ENCODE assay signal across 2 cellular contexts in the genomic region with DNA sequence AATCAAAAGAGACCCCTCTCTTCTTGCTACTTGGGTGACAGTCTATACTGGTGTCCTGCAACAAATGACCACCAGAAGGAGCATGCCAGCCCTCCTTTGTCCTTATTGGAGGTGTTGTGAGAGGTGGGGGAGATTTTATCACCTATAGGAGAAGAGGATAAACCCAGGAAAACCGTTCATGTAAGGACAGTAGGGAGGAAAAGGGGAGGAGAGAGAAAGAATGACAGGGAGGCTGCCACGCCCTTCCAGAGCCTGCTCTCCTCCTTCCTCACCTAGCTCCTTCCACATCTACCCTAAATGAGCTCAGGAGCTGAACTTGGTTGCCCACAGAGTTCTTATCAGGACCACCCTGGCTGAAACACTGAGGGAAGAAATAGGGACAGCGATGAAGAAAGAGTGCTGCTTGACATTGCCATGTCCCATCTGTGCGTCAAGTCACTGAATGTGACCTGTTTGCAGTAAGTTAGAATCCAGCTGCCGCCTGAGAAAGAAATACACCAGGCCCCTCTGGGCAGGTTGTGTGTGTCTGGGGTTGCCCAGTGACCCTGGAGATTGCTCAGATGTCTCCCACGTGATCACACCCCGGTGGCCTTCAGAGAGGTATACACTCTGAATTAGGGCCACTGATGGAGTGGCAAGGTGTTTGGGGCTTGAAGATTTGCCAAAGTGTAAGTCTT.
TF ChIP-seq lines count a peak whose summit lies in the region.

No MANE protein-coding gene starts in this region.

TF ChIP-seq in SK-N-SH, 30 proteins besides CTCF, POLR2A, EP300 and RAD21 (continued from another document):
- TF ChIP-seq, protein P1, sequence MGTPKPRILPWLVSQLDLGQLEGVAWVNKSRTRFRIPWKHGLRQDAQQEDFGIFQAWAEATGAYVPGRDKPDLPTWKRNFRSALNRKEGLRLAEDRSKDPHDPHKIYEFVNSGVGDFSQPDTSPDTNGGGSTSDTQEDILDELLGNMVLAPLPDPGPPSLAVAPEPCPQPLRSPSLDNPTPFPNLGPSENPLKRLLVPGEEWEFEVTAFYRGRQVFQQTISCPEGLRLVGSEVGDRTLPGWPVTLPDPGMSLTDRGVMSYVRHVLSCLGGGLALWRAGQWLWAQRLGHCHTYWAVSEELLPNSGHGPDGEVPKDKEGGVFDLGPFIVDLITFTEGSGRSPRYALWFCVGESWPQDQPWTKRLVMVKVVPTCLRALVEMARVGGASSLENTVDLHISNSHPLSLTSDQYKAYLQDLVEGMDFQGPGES (IDR thresholded peaks at IDR 0.05; ENCODE audit: low read depth, low read length), result no peak
- no peak for TF ChIP-seq YY1 (IDR thresholded peaks at IDR 0.05; ENCODE audit: low read depth)
- TF ChIP-seq FOXM1 (IDR thresholded peaks at IDR 0.05; ENCODE audit: low read depth), result no peak
- no peak for TF ChIP-seq RXRA (IDR thresholded peaks at IDR 0.05; ENCODE audit: borderline replicate concordance, low read depth)
- TF ChIP-seq SMC3 (IDR thresholded peaks at IDR 0.05; ENCODE audit: low read depth, low read length), result no peak
- no peak for TF ChIP-seq POLR2AphosphoS5 (IDR thresholded peaks at IDR 0.05; ENCODE audit: low read depth, low read length)
- no peak for TF ChIP-seq CHD2 (IDR thresholded peaks at IDR 0.05; ENCODE audit: low read length, partially characterized antibody)
- no peak for TF ChIP-seq TCF12 (IDR thresholded peaks at IDR 0.05)
- no peak for TF ChIP-seq JUND (IDR thresholded peaks at IDR 0.05)
- TF ChIP-seq, protein P2, sequence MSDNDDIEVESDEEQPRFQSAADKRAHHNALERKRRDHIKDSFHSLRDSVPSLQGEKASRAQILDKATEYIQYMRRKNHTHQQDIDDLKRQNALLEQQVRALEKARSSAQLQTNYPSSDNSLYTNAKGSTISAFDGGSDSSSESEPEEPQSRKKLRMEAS (IDR thresholded peaks at IDR 0.05; ENCODE audit: low read depth), result no peak
- no peak for TF ChIP-seq TAF1 (IDR thresholded peaks at IDR 0.05; ENCODE audit: borderline replicate concordance, low read depth, low read length)
- no peak for TF ChIP-seq SIN3A (IDR thresholded peaks at IDR 0.05; ENCODE audit: borderline replicate concordance, low read depth, low read length)
- TF ChIP-seq, protein P3, sequence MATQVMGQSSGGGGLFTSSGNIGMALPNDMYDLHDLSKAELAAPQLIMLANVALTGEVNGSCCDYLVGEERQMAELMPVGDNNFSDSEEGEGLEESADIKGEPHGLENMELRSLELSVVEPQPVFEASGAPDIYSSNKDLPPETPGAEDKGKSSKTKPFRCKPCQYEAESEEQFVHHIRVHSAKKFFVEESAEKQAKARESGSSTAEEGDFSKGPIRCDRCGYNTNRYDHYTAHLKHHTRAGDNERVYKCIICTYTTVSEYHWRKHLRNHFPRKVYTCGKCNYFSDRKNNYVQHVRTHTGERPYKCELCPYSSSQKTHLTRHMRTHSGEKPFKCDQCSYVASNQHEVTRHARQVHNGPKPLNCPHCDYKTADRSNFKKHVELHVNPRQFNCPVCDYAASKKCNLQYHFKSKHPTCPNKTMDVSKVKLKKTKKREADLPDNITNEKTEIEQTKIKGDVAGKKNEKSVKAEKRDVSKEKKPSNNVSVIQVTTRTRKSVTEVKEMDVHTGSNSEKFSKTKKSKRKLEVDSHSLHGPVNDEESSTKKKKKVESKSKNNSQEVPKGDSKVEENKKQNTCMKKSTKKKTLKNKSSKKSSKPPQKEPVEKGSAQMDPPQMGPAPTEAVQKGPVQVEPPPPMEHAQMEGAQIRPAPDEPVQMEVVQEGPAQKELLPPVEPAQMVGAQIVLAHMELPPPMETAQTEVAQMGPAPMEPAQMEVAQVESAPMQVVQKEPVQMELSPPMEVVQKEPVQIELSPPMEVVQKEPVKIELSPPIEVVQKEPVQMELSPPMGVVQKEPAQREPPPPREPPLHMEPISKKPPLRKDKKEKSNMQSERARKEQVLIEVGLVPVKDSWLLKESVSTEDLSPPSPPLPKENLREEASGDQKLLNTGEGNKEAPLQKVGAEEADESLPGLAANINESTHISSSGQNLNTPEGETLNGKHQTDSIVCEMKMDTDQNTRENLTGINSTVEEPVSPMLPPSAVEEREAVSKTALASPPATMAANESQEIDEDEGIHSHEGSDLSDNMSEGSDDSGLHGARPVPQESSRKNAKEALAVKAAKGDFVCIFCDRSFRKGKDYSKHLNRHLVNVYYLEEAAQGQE (IDR thresholded peaks at IDR 0.05; ENCODE audit: low read depth, low read length), result no peak
- TF ChIP-seq GABPA (IDR thresholded peaks at IDR 0.05; ENCODE audit: low read depth), result no peak
- no peak for TF ChIP-seq NFIC (IDR thresholded peaks at IDR 0.05; ENCODE audit: borderline replicate concordance)
- no peak for TF ChIP-seq EZH2phosphoT487 (IDR thresholded peaks at IDR 0.05; ENCODE audit: borderline replicate concordance, low read depth)

TF ChIP-seq in SK-N-SH treated with all-trans-retinoic acid at 6 μM for 48 hours, 23 proteins besides CTCF, POLR2A, EP300 and RAD21 (continued from another document):
- TF ChIP-seq TOX (CRISPR knock-in tag; IDR thresholded peaks at IDR 0.05; ENCODE audit: borderline replicate concordance), result no peak
